1 cellular context compared by ENCODE assay signal in genomic region chr16:57366544-57367040, GRCh38.
TF ChIP-seq lines count a peak whose summit lies in the region.

No MANE protein-coding gene starts in this region.

TF ChIP-seq in GM12878, 131 proteins besides CTCF, POLR2A, EP300 and RAD21:
- TF ChIP-seq CHD2 (IDR thresholded peaks at IDR 0.05; ENCODE audit: borderline replicate concordance, low read depth, low read length) (no peak), RUNX3 (IDR thresholded peaks at IDR 0.05; ENCODE audit: low read length) (peak; percentile 39), BCL11A (IDR thresholded peaks at IDR 0.05; ENCODE audit: low read depth, low read length) (no peak), MTA3 (IDR thresholded peaks at IDR 0.05; ENCODE audit: borderline replicate concordance, low read length) (peak; percentile 93), ZNF687 (IDR thresholded peaks at IDR 0.05) (0 out of 2 replicates have a peak, but pooled peaks have one; percentile 24), POLR2AphosphoS2 (IDR thresholded peaks at IDR 0.05; ENCODE audit: low read depth, low read length) (peak; percentile 64; the same call in 1 of the 2 replicates), RB1 (IDR thresholded peaks at IDR 0.05; ENCODE audit: borderline replicate concordance) (no peak), CHD1 (IDR thresholded peaks at IDR 0.05; ENCODE audit: low read depth, low read length) (no peak), POLR2AphosphoS5 (IDR thresholded peaks at IDR 0.05; ENCODE audit: low read length) (0 out of 2 replicates have a peak, but pooled peaks have one; percentile 9), SMAD5 (IDR thresholded peaks at IDR 0.05; ENCODE audit: low read depth) (peak; percentile 34; the same call in 1 of the 2 replicates), ZNF24 (IDR thresholded peaks at IDR 0.05) (no peak), HDAC6 (IDR thresholded peaks at IDR 0.05; ENCODE audit: unreplicated experiment) (no peak), ZNF384 (IDR thresholded peaks at IDR 0.05; ENCODE audit: borderline replicate concordance, low read depth, low read length) (no peak), TAF1 (IDR thresholded peaks at IDR 0.05; ENCODE audit: borderline replicate concordance, low read depth, low read length) (no peak), CBFB (IDR thresholded peaks at IDR 0.05; ENCODE audit: low read depth) (peak; percentile 72), SMC3 (IDR thresholded peaks at IDR 0.05; ENCODE audit: borderline replicate concordance, low read length) (no peak), EGR1 (IDR thresholded peaks at IDR 0.05; ENCODE audit: borderline replicate concordance in 1 of 2, low read depth in 2 of 2, low read length in 2 of 2) (peak in 1 of 2 experiments; percentile 32; a peak in 1 of 3 replicates), ZSCAN29 (IDR thresholded peaks at IDR 0.05) (no peak), ZBED1 (IDR thresholded peaks at IDR 0.05; ENCODE audit: borderline replicate concordance) (0 out of 2 replicates have a peak, but pooled peaks have one; percentile 5), ETV6 (conservative IDR thresholded peaks at IDR 0.05 in 1 of 2, IDR thresholded peaks at IDR 0.05 in 1 of 2; ENCODE audit: borderline replicate concordance in 1 of 2, low read depth in 1 of 2) (no peak), IKZF2 (IDR thresholded peaks at IDR 0.05) (no peak; a peak in 1 of 4 replicates), CREB1 (IDR thresholded peaks at IDR 0.05; ENCODE audit: low read depth) (0 out of 2 replicates have a peak, but pooled peaks have one; percentile 7), SREBF2 (IDR thresholded peaks at IDR 0.05; ENCODE audit: low read length) (no peak), YBX1 (IDR thresholded peaks at IDR 0.05) (no peak), IRF4 (IDR thresholded peaks at IDR 0.05; ENCODE audit: low read depth, low read length) (no peak), IKZF1 (conservative IDR thresholded peaks at IDR 0.05) (no peak), TCF3 (IDR thresholded peaks at IDR 0.05; ENCODE audit: borderline replicate concordance, insufficient read depth, low read depth, low read length) (no peak), SP1 (IDR thresholded peaks at IDR 0.05; ENCODE audit: low read depth, low read length) (no peak), BRCA1 (IDR thresholded peaks at IDR 0.05; ENCODE audit: low read depth, low read length) (no peak), ZNF217 (IDR thresholded peaks at IDR 0.05) (no peak), PML (IDR thresholded peaks at IDR 0.05; ENCODE audit: low read length) (peak; percentile 67; the same call in 1 of the 2 replicates), EZH2 (IDR thresholded peaks at IDR 0.05; ENCODE audit: borderline replicate concordance, control insufficient read depth, low read depth, low read length) (no peak), FOS (IDR thresholded peaks at IDR 0.05; ENCODE audit: borderline replicate concordance, extremely low read depth, insufficient read length) (no peak), EED (IDR thresholded peaks at IDR 0.05; ENCODE audit: low read depth) (no peak), YY1 (IDR thresholded peaks at IDR 0.05; ENCODE audit: low read depth, low read length) (no peak), SUPT20H (IDR thresholded peaks at IDR 0.05; ENCODE audit: borderline replicate concordance, control insufficient read depth, low read depth, low read length) (no peak), SMAD1 (IDR thresholded peaks at IDR 0.05; ENCODE audit: low read depth, partially characterized antibody) (no peak)
- TF ChIP-seq, protein P1, sequence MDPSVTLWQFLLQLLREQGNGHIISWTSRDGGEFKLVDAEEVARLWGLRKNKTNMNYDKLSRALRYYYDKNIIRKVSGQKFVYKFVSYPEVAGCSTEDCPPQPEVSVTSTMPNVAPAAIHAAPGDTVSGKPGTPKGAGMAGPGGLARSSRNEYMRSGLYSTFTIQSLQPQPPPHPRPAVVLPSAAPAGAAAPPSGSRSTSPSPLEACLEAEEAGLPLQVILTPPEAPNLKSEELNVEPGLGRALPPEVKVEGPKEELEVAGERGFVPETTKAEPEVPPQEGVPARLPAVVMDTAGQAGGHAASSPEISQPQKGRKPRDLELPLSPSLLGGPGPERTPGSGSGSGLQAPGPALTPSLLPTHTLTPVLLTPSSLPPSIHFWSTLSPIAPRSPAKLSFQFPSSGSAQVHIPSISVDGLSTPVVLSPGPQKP (IDR thresholded peaks at IDR 0.05; ENCODE audit: low read depth, low read length) = no peak
- TF ChIP-seq, protein P2, sequence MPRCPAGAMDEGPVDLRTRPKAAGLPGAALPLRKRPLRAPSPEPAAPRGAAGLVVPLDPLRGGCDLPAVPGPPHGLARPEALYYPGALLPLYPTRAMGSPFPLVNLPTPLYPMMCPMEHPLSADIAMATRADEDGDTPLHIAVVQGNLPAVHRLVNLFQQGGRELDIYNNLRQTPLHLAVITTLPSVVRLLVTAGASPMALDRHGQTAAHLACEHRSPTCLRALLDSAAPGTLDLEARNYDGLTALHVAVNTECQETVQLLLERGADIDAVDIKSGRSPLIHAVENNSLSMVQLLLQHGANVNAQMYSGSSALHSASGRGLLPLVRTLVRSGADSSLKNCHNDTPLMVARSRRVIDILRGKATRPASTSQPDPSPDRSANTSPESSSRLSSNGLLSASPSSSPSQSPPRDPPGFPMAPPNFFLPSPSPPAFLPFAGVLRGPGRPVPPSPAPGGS (IDR thresholded peaks at IDR 0.05; ENCODE audit: borderline replicate concordance, insufficient read depth, low read depth, low read length, poor library complexity, severe bottlenecking) = peak; percentile 75
- TF ChIP-seq, protein P3, sequence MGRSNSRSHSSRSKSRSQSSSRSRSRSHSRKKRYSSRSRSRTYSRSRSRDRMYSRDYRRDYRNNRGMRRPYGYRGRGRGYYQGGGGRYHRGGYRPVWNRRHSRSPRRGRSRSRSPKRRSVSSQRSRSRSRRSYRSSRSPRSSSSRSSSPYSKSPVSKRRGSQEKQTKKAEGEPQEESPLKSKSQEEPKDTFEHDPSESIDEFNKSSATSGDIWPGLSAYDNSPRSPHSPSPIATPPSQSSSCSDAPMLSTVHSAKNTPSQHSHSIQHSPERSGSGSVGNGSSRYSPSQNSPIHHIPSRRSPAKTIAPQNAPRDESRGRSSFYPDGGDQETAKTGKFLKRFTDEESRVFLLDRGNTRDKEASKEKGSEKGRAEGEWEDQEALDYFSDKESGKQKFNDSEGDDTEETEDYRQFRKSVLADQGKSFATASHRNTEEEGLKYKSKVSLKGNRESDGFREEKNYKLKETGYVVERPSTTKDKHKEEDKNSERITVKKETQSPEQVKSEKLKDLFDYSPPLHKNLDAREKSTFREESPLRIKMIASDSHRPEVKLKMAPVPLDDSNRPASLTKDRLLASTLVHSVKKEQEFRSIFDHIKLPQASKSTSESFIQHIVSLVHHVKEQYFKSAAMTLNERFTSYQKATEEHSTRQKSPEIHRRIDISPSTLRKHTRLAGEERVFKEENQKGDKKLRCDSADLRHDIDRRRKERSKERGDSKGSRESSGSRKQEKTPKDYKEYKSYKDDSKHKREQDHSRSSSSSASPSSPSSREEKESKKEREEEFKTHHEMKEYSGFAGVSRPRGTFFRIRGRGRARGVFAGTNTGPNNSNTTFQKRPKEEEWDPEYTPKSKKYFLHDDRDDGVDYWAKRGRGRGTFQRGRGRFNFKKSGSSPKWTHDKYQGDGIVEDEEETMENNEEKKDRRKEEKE (IDR thresholded peaks at IDR 0.05) = no peak
- TF ChIP-seq, protein P4, sequence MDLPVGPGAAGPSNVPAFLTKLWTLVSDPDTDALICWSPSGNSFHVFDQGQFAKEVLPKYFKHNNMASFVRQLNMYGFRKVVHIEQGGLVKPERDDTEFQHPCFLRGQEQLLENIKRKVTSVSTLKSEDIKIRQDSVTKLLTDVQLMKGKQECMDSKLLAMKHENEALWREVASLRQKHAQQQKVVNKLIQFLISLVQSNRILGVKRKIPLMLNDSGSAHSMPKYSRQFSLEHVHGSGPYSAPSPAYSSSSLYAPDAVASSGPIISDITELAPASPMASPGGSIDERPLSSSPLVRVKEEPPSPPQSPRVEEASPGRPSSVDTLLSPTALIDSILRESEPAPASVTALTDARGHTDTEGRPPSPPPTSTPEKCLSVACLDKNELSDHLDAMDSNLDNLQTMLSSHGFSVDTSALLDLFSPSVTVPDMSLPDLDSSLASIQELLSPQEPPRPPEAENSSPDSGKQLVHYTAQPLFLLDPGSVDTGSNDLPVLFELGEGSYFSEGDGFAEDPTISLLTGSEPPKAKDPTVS (IDR thresholded peaks at IDR 0.05; ENCODE audit: low read depth, low read length) = no peak
- TF ChIP-seq, protein P5, sequence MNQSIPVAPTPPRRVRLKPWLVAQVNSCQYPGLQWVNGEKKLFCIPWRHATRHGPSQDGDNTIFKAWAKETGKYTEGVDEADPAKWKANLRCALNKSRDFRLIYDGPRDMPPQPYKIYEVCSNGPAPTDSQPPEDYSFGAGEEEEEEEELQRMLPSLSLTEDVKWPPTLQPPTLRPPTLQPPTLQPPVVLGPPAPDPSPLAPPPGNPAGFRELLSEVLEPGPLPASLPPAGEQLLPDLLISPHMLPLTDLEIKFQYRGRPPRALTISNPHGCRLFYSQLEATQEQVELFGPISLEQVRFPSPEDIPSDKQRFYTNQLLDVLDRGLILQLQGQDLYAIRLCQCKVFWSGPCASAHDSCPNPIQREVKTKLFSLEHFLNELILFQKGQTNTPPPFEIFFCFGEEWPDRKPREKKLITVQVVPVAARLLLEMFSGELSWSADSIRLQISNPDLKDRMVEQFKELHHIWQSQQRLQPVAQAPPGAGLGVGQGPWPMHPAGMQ (IDR thresholded peaks at IDR 0.05; ENCODE audit: borderline replicate concordance) = no peak
- TF ChIP-seq, protein P6, sequence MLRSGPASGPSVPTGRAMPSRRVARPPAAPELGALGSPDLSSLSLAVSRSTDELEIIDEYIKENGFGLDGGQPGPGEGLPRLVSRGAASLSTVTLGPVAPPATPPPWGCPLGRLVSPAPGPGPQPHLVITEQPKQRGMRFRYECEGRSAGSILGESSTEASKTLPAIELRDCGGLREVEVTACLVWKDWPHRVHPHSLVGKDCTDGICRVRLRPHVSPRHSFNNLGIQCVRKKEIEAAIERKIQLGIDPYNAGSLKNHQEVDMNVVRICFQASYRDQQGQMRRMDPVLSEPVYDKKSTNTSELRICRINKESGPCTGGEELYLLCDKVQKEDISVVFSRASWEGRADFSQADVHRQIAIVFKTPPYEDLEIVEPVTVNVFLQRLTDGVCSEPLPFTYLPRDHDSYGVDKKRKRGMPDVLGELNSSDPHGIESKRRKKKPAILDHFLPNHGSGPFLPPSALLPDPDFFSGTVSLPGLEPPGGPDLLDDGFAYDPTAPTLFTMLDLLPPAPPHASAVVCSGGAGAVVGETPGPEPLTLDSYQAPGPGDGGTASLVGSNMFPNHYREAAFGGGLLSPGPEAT (IDR thresholded peaks at IDR 0.05; ENCODE audit: low read depth) = no peak
- TF ChIP-seq, protein P7, sequence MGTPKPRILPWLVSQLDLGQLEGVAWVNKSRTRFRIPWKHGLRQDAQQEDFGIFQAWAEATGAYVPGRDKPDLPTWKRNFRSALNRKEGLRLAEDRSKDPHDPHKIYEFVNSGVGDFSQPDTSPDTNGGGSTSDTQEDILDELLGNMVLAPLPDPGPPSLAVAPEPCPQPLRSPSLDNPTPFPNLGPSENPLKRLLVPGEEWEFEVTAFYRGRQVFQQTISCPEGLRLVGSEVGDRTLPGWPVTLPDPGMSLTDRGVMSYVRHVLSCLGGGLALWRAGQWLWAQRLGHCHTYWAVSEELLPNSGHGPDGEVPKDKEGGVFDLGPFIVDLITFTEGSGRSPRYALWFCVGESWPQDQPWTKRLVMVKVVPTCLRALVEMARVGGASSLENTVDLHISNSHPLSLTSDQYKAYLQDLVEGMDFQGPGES (IDR thresholded peaks at IDR 0.05) = no peak
